7 cellular contexts compared by ENCODE assay signal in genomic region chr13:44800626-44801025, GRCh38.
"Had no signal": no experiment of that assay in that cellular context is flagged by ENCODE, and none has a peak within 500 bp of the region (broad histone marks: within the 10 kb centered on the region; RNA-seq: fewer than 3 reads in every experiment).

No MANE protein-coding gene starts in this region.

- H3K4me3 ChIP-seq: GM23338 had no signal

- H3K27ac ChIP-seq: HL-60, KMS-11 had no signal

- H3K27me3 Mint-ChIP-seq: IgD-negative memory B cell had no signal

- DNase-seq: H9, HCEC 1CT, KBM-7 had no signal

- H3K27ac Mint-ChIP-seq: GM23338, H9 had no signal

- ATAC-seq: GM23338 had no signal

- H3K4me2 ChIP-seq: GM23338, KMS-11 had no signal

- H3K9me3 Mint-ChIP-seq: GM23338, H9 had no signal

- H3K4me3 Mint-ChIP-seq: GM23338, H9, IgD-negative memory B cell had no signal

- H3K36me3 Mint-ChIP-seq: IgD-negative memory B cell had no signal

- H3K4me1 Mint-ChIP-seq: IgD-negative memory B cell had no signal

- H3K9ac ChIP-seq: KMS-11 had no signal
